Comparison of ENCODE assay signal across 8 cellular contexts in genomic region chr11:46345131-46345597, GRCh38. TPM values are rescaled to one million over a fixed set of nuclear protein-coding genes. Genes with fewer than 3 reads are reported as not detected.
A peak's percentile ranks its signal among the peaks of the same experiment; 100 is the strongest.
DNase-seq lines count a peak whose midpoint lies in the region; ATAC-seq and TF ChIP-seq lines count a peak whose summit lies in the region.
"Had no signal": no experiment of that assay in that cellular context is flagged by ENCODE, and none has a peak within 500 bp of the region (broad histone marks: within the 10 kb centered on the region; RNA-seq: fewer than 3 reads in every experiment).

No MANE protein-coding gene starts in this region.

- H2AFZ ChIP-seq in GM23338: peak overlapping the region; percentile 38; the same call in 1 of the 2 replicates
- peak overlapping the region; percentile 76 for H2AFZ ChIP-seq in OCI-LY3 (ENCODE audit: low read depth, low read length)

- H3F3A ChIP-seq in GM23338 (replicated peaks; ENCODE audit: low read depth): peaks cover 14% of the 10 kb centered on the region; the same call in 1 of the 2 replicates

- H3K79me2 ChIP-seq in GM23338 (replicated peaks; ENCODE audit: insufficient read depth) (peaks cover 26% of the 10 kb centered on the region), OCI-LY3 (ENCODE audit: low read length) (peaks cover 25% of the 10 kb centered on the region)

- H3K4me1 Mint-ChIP-seq in GM23338: peaks cover 85% of the 10 kb centered on the region
- peaks cover 72% of the 10 kb centered on the region for H3K4me1 Mint-ChIP-seq in endothelial cell (ENCODE audit: unreplicated experiment)

- no peaks in the 10 kb centered on the region for H3K9me2 ChIP-seq in GM23338 (ENCODE audit: insufficient read depth)

- H3K27ac Mint-ChIP-seq in GM23338 (peak overlapping the region; percentile 80), endothelial cell (ENCODE audit: unreplicated experiment) (peak overlapping the region; percentile 85)

- H3K4me1 ChIP-seq in GM23338 (ENCODE audit: insufficient read depth) (peaks cover 87% of the 10 kb centered on the region), OCI-LY3 (ENCODE audit: low read length) (peaks cover 34% of the 10 kb centered on the region), neutrophil (ENCODE audit: control insufficient read depth in 1 of 2, insufficient read depth in 1 of 2, low read depth in 1 of 2, low read length in 1 of 2) (peaks cover 93 to 94% of the 10 kb centered on the region in 2 experiments)

- peaks cover 13% of the 10 kb centered on the region for H4K20me1 ChIP-seq in GM23338 (replicated peaks; ENCODE audit: insufficient read depth)
- H4K20me1 ChIP-seq in OCI-LY3 (ENCODE audit: insufficient read depth, low read length): peaks cover 6% of the 10 kb centered on the region; the same call in 1 of the 2 replicates

- peak overlapping the region; percentile 76 for H3K4me2 ChIP-seq in GM23338
- H3K4me2 ChIP-seq in OCI-LY3 (ENCODE audit: low read length): peak overlapping the region; percentile 85

- H3K36me3 Mint-ChIP-seq in GM23338 (ENCODE audit: low read depth) (peaks cover 3% of the 10 kb centered on the region; the same call in 2 of the 3 replicates), endothelial cell (ENCODE audit: low read depth, unreplicated experiment) (peaks cover 7% of the 10 kb centered on the region)

- H3K9me3 Mint-ChIP-seq in GM23338 (no peaks in the 10 kb centered on the region; the same call in 2 of the 3 replicates), endothelial cell (ENCODE audit: unreplicated experiment) (no peaks in the 10 kb centered on the region)

- peak; percentile 69 for DNase-seq in GM23338 (ENCODE audit: low spot score)
- DNase-seq in endothelial cell (ENCODE audit: low spot score): peak; percentile 61
- no peak for DNase-seq in mesenteric fat pad (ENCODE audit: low spot score)
- no peak for DNase-seq in SW480 (ENCODE audit: low spot score)
- DNase-seq in GM03348 (ENCODE audit: low spot score): no peak

- peak overlapping the region; percentile 49 for H3K4me3 Mint-ChIP-seq in GM23338
- H3K4me3 Mint-ChIP-seq in endothelial cell (ENCODE audit: unreplicated experiment): peak overlapping the region; percentile 94

- H3K27me3 Mint-ChIP-seq in GM23338 (ENCODE audit: insufficient read depth, low read depth, poor library complexity): peaks cover 14% of the 10 kb centered on the region
- H3K27me3 Mint-ChIP-seq in endothelial cell (ENCODE audit: unreplicated experiment): peaks cover 26% of the 10 kb centered on the region

- peak overlapping the region; percentile 77 for H3K9ac ChIP-seq in OCI-LY3 (ENCODE audit: low read length)

- H3K27me3 ChIP-seq in GM23338 (ENCODE audit: insufficient read depth): peaks cover 7% of the 10 kb centered on the region; the same call in 1 of the 2 replicates
- peaks cover 19% of the 10 kb centered on the region for H3K27me3 ChIP-seq in OCI-LY3 (ENCODE audit: low read depth, low read length)
- H3K27me3 ChIP-seq in neutrophil: no peaks in the 10 kb centered on the region

- H3K9me3 ChIP-seq in OCI-LY3 (ENCODE audit: insufficient read depth, low read length): no peaks in the 10 kb centered on the region
- H3K9me3 ChIP-seq in neutrophil: no peaks in the 10 kb centered on the region

- H3K27ac ChIP-seq in GM23338 (ENCODE audit: low read depth) (peak overlapping the region; percentile 84; the same call in 1 of the 2 replicates), OCI-LY3 (ENCODE audit: low read length) (no peak overlapping the region), neutrophil (peak overlapping the region; percentile 94)

- H3K36me3 ChIP-seq in GM23338 (ENCODE audit: insufficient read depth) (no peaks in the 10 kb centered on the region), OCI-LY3 (replicated peaks; ENCODE audit: low read depth, low read length) (peaks cover 3% of the 10 kb centered on the region), neutrophil (peaks cover 14% of the 10 kb centered on the region)

- H3K4me3 ChIP-seq in GM23338 (peak overlapping the region; percentile 55; the same call in 1 of the 2 replicates), OCI-LY3 (ENCODE audit: low read length) (peak overlapping the region; percentile 89), neutrophil (ENCODE audit: low read depth in 1 of 2, low read length in 1 of 2) (peak overlapping the region; percentile 93 to 97)

- TF ChIP-seq CTCF in GM23338 (conservative IDR thresholded peaks at IDR 0.05; ENCODE audit: low read depth in 2 of 2): peak; percentile 23 to 43; a peak in 2 of 4 replicates
- TF ChIP-seq CTCF in OCI-LY3 (IDR thresholded peaks at IDR 0.05; ENCODE audit: low read depth, low read length): no peak
- TF ChIP-seq CTCF in endothelial cell (IDR thresholded peaks at IDR 0.05; ENCODE audit: unreplicated experiment): no peak
- TF ChIP-seq CTCF in neutrophil (IDR thresholded peaks at IDR 0.05): peak; percentile 27

- ATAC-seq in GM23338: peak; percentile 41

TF ChIP-seq in GM23338, 12 proteins besides CTCF, POLR2A, EP300 and RAD21 (continues in another document):
- TF ChIP-seq ZNF114 (CRISPR knock-in tag; IDR thresholded peaks at IDR 0.05): no peak
- TF ChIP-seq ZNF331 (CRISPR knock-in tag; IDR thresholded peaks at IDR 0.05; ENCODE audit: low read depth): no peak
- no peak for TF ChIP-seq ZNF462 (CRISPR knock-in tag; IDR thresholded peaks at IDR 0.05)

RNA-seq across cellular contexts. Expression of gene DGKZ, which starts 2.1 kb away (rescaled TPM):
- 148 and 170 TPM in 2 replicates for total RNA-seq in GM23338 (2014; rRNA removed; shearing (Covaris generic))
- polyA plus RNA-seq in GM23338 (2016; fragmentation: Nextera tagmentation; extraction: Ambion mirVana): 45.1 and 45.7 TPM in 2 replicates
- total RNA-seq in endothelial cell (ENCODE audit: unreplicated experiment): 127 TPM
- total RNA-seq in mesenteric fat pad: 54.3 TPM

RNA-seq across cellular contexts. Expression of gene MDK, which starts 36.3 kb away (rescaled TPM):
- total RNA-seq in GM23338 (2014; rRNA removed; shearing (Covaris generic)): 388 and 438 TPM in 2 replicates
- polyA plus RNA-seq in GM23338 (2016; fragmentation: Nextera tagmentation; extraction: Ambion mirVana): 451 and 477 TPM in 2 replicates
- total RNA-seq in endothelial cell (ENCODE audit: unreplicated experiment) (553 TPM), mesenteric fat pad (13.9 TPM)

RNA-seq across cellular contexts. Expression of gene CHRM4, which starts 46.4 kb away (rescaled TPM):
- 0.93 and 0.97 TPM in 2 replicates for total RNA-seq in GM23338 (2014; rRNA removed; shearing (Covaris generic))
- not detected in 2 replicates for polyA plus RNA-seq in GM23338 (2016; fragmentation: Nextera tagmentation; extraction: Ambion mirVana)
- total RNA-seq in endothelial cell (ENCODE audit: unreplicated experiment) (not detected), mesenteric fat pad (not detected)
- total RNA-seq: fibroblast of villous mesenchyme had no signal

Comparison
In these comparisons a context has a peak if more than half of its experiments do, and no peak if none do; other contexts are left out.
1. DNase-seq: peak in GM23338 (single experiment) and endothelial cell (single experiment); none in mesenteric fat pad (single experiment), SW480 (single experiment) and GM03348 (single experiment).
2. CTCF ChIP-seq: peak in GM23338 (2 of 2) and neutrophil (single experiment); none in OCI-LY3 (single experiment) and endothelial cell (single experiment).
3. RNA of gene MDK, which starts 36.3 kb away (total RNA-seq): 553 TPM in endothelial cell (single experiment) and 388 to 438 TPM in GM23338; 13.9 TPM in mesenteric fat pad (single experiment); every median in the first group is over 10 times any median in the second.
4. Peak in every context shown above with its lines, with median percentiles within 50 percentile points of each other: H3K4me3 ChIP-seq.